ENCODE assay signal across 24 cellular contexts in the genomic region with DNA sequence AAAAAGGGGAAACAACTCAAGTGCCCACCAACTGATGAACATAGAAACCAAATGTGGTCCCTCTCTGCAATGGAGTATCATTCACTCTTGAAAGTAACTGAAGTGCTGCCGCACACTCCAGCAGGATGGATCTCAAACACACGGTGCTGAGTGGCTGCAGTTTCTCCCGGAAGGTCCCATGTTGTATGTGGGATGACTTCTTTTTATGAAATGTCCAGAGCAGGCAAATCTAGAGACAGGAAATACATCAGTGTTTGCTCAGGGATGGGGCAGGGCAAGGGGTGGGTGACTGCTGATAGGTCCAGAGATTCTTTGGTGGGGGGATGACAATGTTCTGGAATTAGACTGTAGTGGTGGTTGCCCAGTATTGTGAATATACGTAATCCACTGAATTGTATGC.
"Had no signal": no experiment of that assay in that cellular context is flagged by ENCODE, and none has a peak within 500 bp of the region (broad histone marks: within the 10 kb centered on the region; RNA-seq: fewer than 3 reads in every experiment).

No MANE protein-coding gene starts in this region.

- H3K9me3 Mint-ChIP-seq: natural killer cell; stimulated activated naive CD8-positive, alpha-beta T cell treated with anti-CD3 and anti-CD28 coated beads, Interleukin-15, Interleukin-2, amounts not matched to agents 100 ng/mL and 50 ng/mL, for 24 hours had no signal

- H3K4me3 ChIP-seq: neural progenitor cell, pancreas, psoas muscle, right lobe of liver, skin epidermis, stomach, thoracic aorta, thyroid gland, tibial nerve, upper lobe of left lung, vagina had no signal

- ATAC-seq: naive thymus-derived CD4-positive, alpha-beta T cell; natural killer cell; pancreas; psoas muscle; stimulated activated effector memory CD8-positive, alpha-beta T cell treated with anti-CD3 and anti-CD28 coated beads, Interleukin-12 subunit alpha, Interleukin-12 subunit beta, amount 100 ng/mL, for 72 hours; stimulated activated naive B cell treated with anti-CD40 and anti-IgM and Interleukin-4, amounts not matched to agents 10 μg/mL and 1 μg/mL and 100 μg/mL, for 72 hours had no signal

- H3K4me3 Mint-ChIP-seq: naive thymus-derived CD4-positive, alpha-beta T cell; natural killer cell; neural progenitor cell; stimulated activated effector memory CD8-positive, alpha-beta T cell treated with anti-CD3 and anti-CD28 coated beads, Interleukin-12 subunit alpha, Interleukin-12 subunit beta, amount 100 ng/mL, for 72 hours; stimulated activated naive B cell treated with anti-CD40 and anti-IgM and Interleukin-4, amounts not matched to agents 10 μg/mL and 1 μg/mL and 100 μg/mL, for 72 hours; stimulated activated naive CD8-positive, alpha-beta T cell treated with anti-CD3 and anti-CD28 coated beads, Interleukin-15, Interleukin-2, amounts not matched to agents 100 ng/mL and 50 ng/mL, for 24 hours had no signal

- H3K9me3 ChIP-seq: pancreas, psoas muscle, right lobe of liver, thoracic aorta, thyroid gland, vagina had no signal

- DNase-seq: naive thymus-derived CD4-positive, alpha-beta T cell; natural killer cell; occipital lobe; pancreas; psoas muscle; stimulated activated CD4-positive, alpha-beta T cell treated with anti-CD3 and anti-CD28 coated beads, Interleukin-15, amount 100 ng/mL, for 24 hours; stimulated activated CD4-positive, alpha-beta T cell treated with anti-CD3 and anti-CD28 coated beads, Interleukin-2, amount 100 ng/mL, for 24 hours; stimulated activated CD4-positive, alpha-beta T cell treated with anti-CD3 and anti-CD28 coated beads, Interleukin-2, amount 100 ng/mL, for 48 hours; stimulated activated CD4-positive, alpha-beta T cell treated with anti-CD3 and anti-CD28 coated beads, Interleukin-4, amount 100 ng/mL, for 24 hours; stimulated activated naive B cell treated with anti-CD40 and anti-IgM and Interleukin-4, amounts not matched to agents 10 μg/mL and 1 μg/mL and 100 μg/mL, for 72 hours; stimulated activated naive CD4-positive, alpha-beta T cell treated with Interleukin-2 at 50 U/mL for 16 hours; stomach; thyroid gland; trophoblast cell; upper lobe of left lung had no signal

- H3K27me3 ChIP-seq: neural progenitor cell, pancreas, right lobe of liver, thyroid gland, tibial nerve, upper lobe of left lung, vagina had no signal

- H3K27ac Mint-ChIP-seq: natural killer cell; progenitor cell of endocrine pancreas; stimulated activated effector memory CD8-positive, alpha-beta T cell treated with anti-CD3 and anti-CD28 coated beads, Interleukin-12 subunit alpha, Interleukin-12 subunit beta, amount 100 ng/mL, for 72 hours; stimulated activated naive B cell treated with anti-CD40 and anti-IgM and Interleukin-4, amounts not matched to agents 10 μg/mL and 1 μg/mL and 100 μg/mL, for 72 hours; stimulated activated naive CD8-positive, alpha-beta T cell treated with anti-CD3 and anti-CD28 coated beads, Interleukin-15, Interleukin-2, amounts not matched to agents 100 ng/mL and 50 ng/mL, for 24 hours had no signal

- H3K4me2 ChIP-seq: neural progenitor cell had no signal

- H3K36me3 ChIP-seq: neural progenitor cell, pancreas, right lobe of liver, stomach, thoracic aorta, thyroid gland, tibial nerve, upper lobe of left lung, vagina had no signal

- H2AFZ ChIP-seq: neural progenitor cell had no signal

- H3K36me3 Mint-ChIP-seq: naive thymus-derived CD4-positive, alpha-beta T cell; natural killer cell; neural progenitor cell; stimulated activated effector memory CD8-positive, alpha-beta T cell treated with anti-CD3 and anti-CD28 coated beads, Interleukin-12 subunit alpha, Interleukin-12 subunit beta, amount 100 ng/mL, for 72 hours had no signal

- H3K9ac ChIP-seq: neural progenitor cell had no signal

- H3K27ac ChIP-seq: neural progenitor cell, pancreas, psoas muscle, right lobe of liver, skin epidermis, stomach, thoracic aorta, thyroid gland, tibial nerve, upper lobe of left lung, vagina had no signal

- H3K4me1 ChIP-seq: neural progenitor cell, pancreas, psoas muscle, right lobe of liver, stomach, thyroid gland, vagina had no signal

- H3K4me1 Mint-ChIP-seq: naive thymus-derived CD4-positive, alpha-beta T cell; natural killer cell; stimulated activated effector memory CD8-positive, alpha-beta T cell treated with anti-CD3 and anti-CD28 coated beads, Interleukin-12 subunit alpha, Interleukin-12 subunit beta, amount 100 ng/mL, for 72 hours; stimulated activated naive B cell treated with anti-CD40 and anti-IgM and Interleukin-4, amounts not matched to agents 10 μg/mL and 1 μg/mL and 100 μg/mL, for 72 hours had no signal

- H3K27me3 Mint-ChIP-seq: progenitor cell of endocrine pancreas had no signal
